In genomic region chr14:75661499-75661814, GRCh38 we compare ENCODE assay signal across 8 cellular contexts. TPM values are rescaled to one million over a fixed set of nuclear protein-coding genes. Genes with fewer than 3 reads are reported as not detected.
A peak's percentile ranks its signal among the peaks of the same experiment; 100 is the strongest.
DNase-seq lines count a peak whose midpoint lies in the region; ATAC-seq, FAIRE-seq and TF ChIP-seq lines count a peak whose summit lies in the region.

No MANE protein-coding gene starts in this region.

- H3K36me3 Mint-ChIP-seq in activated T-cell treated with anti-CD3 and anti-CD28 coated beads, Interleukin-2, amount 50 U/mL, for 72 hours (ENCODE audit: insufficient read depth in 2 of 2): no peaks in the 10 kb centered on the region
- peaks cover 2% of the 10 kb centered on the region for H3K36me3 Mint-ChIP-seq in astrocyte (ENCODE audit: low read depth, unreplicated experiment)

- no peaks in the 10 kb centered on the region for H4K20me1 ChIP-seq in astrocyte (ENCODE audit: insufficient read depth, low read length)

- peak overlapping the region; percentile 91 for H3K4me2 ChIP-seq in astrocyte (ENCODE audit: low read length)

- no peak for ATAC-seq in activated T-cell treated with anti-CD3 and anti-CD28 coated beads, Interleukin-2, amount 50 U/mL, for 72 hours (replicated peaks in 1 of 2)
- ATAC-seq in upper lobe of left lung (ENCODE audit: low FRiP score in 2 of 2) (peak in 1 of 2 donors; percentile 16), HG02623 (IDR thresholded peaks at IDR 0.05; ENCODE audit: unreplicated experiment) (no peak)

- H2AFZ ChIP-seq in astrocyte (ENCODE audit: low read depth, low read length): peak overlapping the region; percentile 89

- H3K4me3 ChIP-seq in astrocyte (ENCODE audit: insufficient read depth, low read depth, low read length): peak overlapping the region; percentile 87
- H3K4me3 ChIP-seq in lower leg skin (ENCODE audit: low read depth, poor library complexity, severe bottlenecking): peak overlapping the region; percentile 92
- peak overlapping the region; percentile 77 to 88 (median 82) for H3K4me3 ChIP-seq in upper lobe of left lung

- TF ChIP-seq CTCF in astrocyte (IDR thresholded peaks at IDR 0.05; ENCODE audit: insufficient read depth, low read depth, low read length) (no peak), lower leg skin (IDR thresholded peaks at IDR 0.05) (no peak), upper lobe of left lung (IDR thresholded peaks at IDR 0.05) (no peak), GM10266 (IDR thresholded peaks at IDR 0.05; ENCODE audit: control insufficient read depth, insufficient read depth, low read depth, missing control alignments) (no peak)

- H3K4me1 Mint-ChIP-seq in activated T-cell treated with anti-CD3 and anti-CD28 coated beads, Interleukin-2, amount 50 U/mL, for 72 hours (ENCODE audit: low read depth): peaks cover 20% of the 10 kb centered on the region
- peaks cover 14% of the 10 kb centered on the region for H3K4me1 Mint-ChIP-seq in astrocyte (ENCODE audit: low read depth, unreplicated experiment)

- H3K9ac ChIP-seq in astrocyte (ENCODE audit: low read length): peak overlapping the region; percentile 88

- H3K79me2 ChIP-seq in astrocyte (ENCODE audit: insufficient read depth, low read length): peaks cover 36% of the 10 kb centered on the region

- H3K27ac ChIP-seq in astrocyte (ENCODE audit: low read depth, low read length) (peak overlapping the region; percentile 81), upper lobe of left lung (peak overlapping the region; percentile 79 to 86 (median 86))

- no peaks in the 10 kb centered on the region for H3K4me1 ChIP-seq in astrocyte (ENCODE audit: insufficient read depth, low read length)
- peaks cover 9 to 25% (median 20%) of the 10 kb centered on the region in 4 donors for H3K4me1 ChIP-seq in upper lobe of left lung

- H3K9me3 ChIP-seq in astrocyte (ENCODE audit: insufficient read depth, low read depth, low read length) (no peaks in the 10 kb centered on the region), upper lobe of left lung (no peaks in the 10 kb centered on the region)

- peak overlapping the region; percentile 96 to 100 for H3K4me3 Mint-ChIP-seq in activated T-cell treated with anti-CD3 and anti-CD28 coated beads, Interleukin-2, amount 50 U/mL, for 72 hours
- peak overlapping the region; percentile 100 for H3K4me3 Mint-ChIP-seq in astrocyte (ENCODE audit: unreplicated experiment)

- H3K27me3 ChIP-seq in astrocyte (ENCODE audit: insufficient read depth, low read length) (no peaks in the 10 kb centered on the region), upper lobe of left lung (no peaks in the 10 kb centered on the region)

- intact Hi-C loops in lower leg skin (cut with DNase I; ENCODE audit: low total_unique reads): no loop called here

- no peaks in the 10 kb centered on the region for H3K27me3 Mint-ChIP-seq in activated T-cell treated with anti-CD3 and anti-CD28 coated beads, Interleukin-2, amount 50 U/mL, for 72 hours (ENCODE audit: low read depth)
- H3K27me3 Mint-ChIP-seq in astrocyte (ENCODE audit: low read depth, unreplicated experiment): no peaks in the 10 kb centered on the region

- H3K27ac Mint-ChIP-seq in activated T-cell treated with anti-CD3 and anti-CD28 coated beads, Interleukin-2, amount 50 U/mL, for 72 hours: peak overlapping the region; percentile 98
- peak overlapping the region; percentile 72 for H3K27ac Mint-ChIP-seq in astrocyte (ENCODE audit: unreplicated experiment)

- TF ChIP-seq POLR2A in lower leg skin (IDR thresholded peaks at IDR 0.05) (no peak), upper lobe of left lung (IDR thresholded peaks at IDR 0.05) (no peak)

- DNase-seq in activated T-cell treated with anti-CD3 and anti-CD28 coated beads, Interleukin-2, amount 50 U/mL, for 72 hours: no peak
- no peak for DNase-seq in activated T-cell treated with anti-CD3 and anti-CD28 coated beads, Interleukin-2, amount 50 U/mL, for 1 hour
- DNase-seq in astrocyte (ENCODE audit: low read depth): no peak
- no peak for DNase-seq in lower leg skin (ENCODE audit: low spot score in 2 of 2)
- DNase-seq in upper lobe of left lung: no peak
- no peak for DNase-seq in NCI-H146 treated with DMSO at 0.1 percent for 48 hours (lab: John Stamatoyannopoulos, UW; ENCODE audit: unreplicated experiment)
- no peak for DNase-seq in GM10266 (ENCODE audit: extremely low spot score)

- 1% methylated on average over 16 to 18 of the region's 18 CpGs for WGBS in lower leg skin, 2 donors
- 0 to 1% methylated on average over 5 to 13 of the region's 18 CpGs for WGBS in upper lobe of left lung, 2 donors

- peaks cover 7% of the 10 kb centered on the region for H3K36me3 ChIP-seq in astrocyte (ENCODE audit: insufficient read depth, low read length)
- peaks cover 5 to 12% (median 8%) of the 10 kb centered on the region in 4 donors for H3K36me3 ChIP-seq in upper lobe of left lung

- H3K9me3 Mint-ChIP-seq in activated T-cell treated with anti-CD3 and anti-CD28 coated beads, Interleukin-2, amount 50 U/mL, for 72 hours: no peaks in the 10 kb centered on the region
- H3K9me3 Mint-ChIP-seq in astrocyte (ENCODE audit: unreplicated experiment): no peaks in the 10 kb centered on the region

- no peak for TF ChIP-seq EP300 in upper lobe of left lung (IDR thresholded peaks at IDR 0.05)

- FAIRE-seq in astrocyte (lab: Jason Lieb, UNC): no peak

RNA-seq across cellular contexts. Expression of gene TTLL5, which starts 0.4 kb away (rescaled TPM):
- total RNA-seq in activated T-cell treated with anti-CD3 and anti-CD28 coated beads, Interleukin-2, amount 50 U/mL, for 72 hours: 10 to 100 TPM; 14.6 to 15.3 TPM
- total RNA-seq in astrocyte: 24.0 and 27.9 TPM in 2 replicates
- 10 to 100 TPM; 16.5 to 31.1 (median 18.4) TPM for total RNA-seq in lower leg skin
- total RNA-seq in upper lobe of left lung: 10 to 100 TPM; 24.5 to 85.9 (median 33.5) TPM

RNA-seq across cellular contexts. Expression of gene ERG28, which starts 0.8 kb away (rescaled TPM):
- total RNA-seq in activated T-cell treated with anti-CD3 and anti-CD28 coated beads, Interleukin-2, amount 50 U/mL, for 72 hours: 10 to 100 TPM; 14.5 to 15.5 TPM
- 22.2 and 23.1 TPM in 2 replicates for total RNA-seq in astrocyte
- 10 to 100 TPM; 11.7 to 14.2 (median 12.2) TPM for total RNA-seq in lower leg skin
- total RNA-seq in upper lobe of left lung: 10 to 100 TPM in 5 of 6 donors, 1 to 10 TPM in 1; 6.3 to 36.0 (median 17.3) TPM
